ENCODE assay signal across 1 cellular context in genomic region chr19:50352242-50352641, GRCh38.
TF ChIP-seq lines count a peak whose summit lies in the region.

No MANE protein-coding gene starts in this region.

TF ChIP-seq in HepG2, 621 proteins besides CTCF, POLR2A, EP300 and RAD21:
- TF ChIP-seq ZNF781 (CRISPR knock-in tag; IDR thresholded peaks at IDR 0.05; ENCODE audit: borderline replicate concordance, not compliant biosample characterization), result no peak
- no peak for TF ChIP-seq HNRNPLL (IDR thresholded peaks at IDR 0.05; ENCODE audit: low read depth, low read length, poor library complexity, severe bottlenecking)
- TF ChIP-seq JARID2 (CRISPR knock-in tag; IDR thresholded peaks at IDR 0.05; ENCODE audit: insufficient replicate concordance), result no peak
- TF ChIP-seq TBL1XR1 (IDR thresholded peaks at IDR 0.05; ENCODE audit: borderline replicate concordance, low read length, partially characterized antibody), result no peak
- TF ChIP-seq TAF15 (IDR thresholded peaks at IDR 0.05; ENCODE audit: low read depth, low read length, poor library complexity, severe bottlenecking), result no peak
- TF ChIP-seq ZNF83 (CRISPR knock-in tag; IDR thresholded peaks at IDR 0.05; ENCODE audit: borderline replicate concordance), result no peak
- no peak for TF ChIP-seq ZNF652 (CRISPR knock-in tag; IDR thresholded peaks at IDR 0.05; ENCODE audit: borderline replicate concordance, low read depth)
- TF ChIP-seq ZFAT (CRISPR knock-in tag; conservative IDR thresholded peaks at IDR 0.05), result no peak
- no peak for TF ChIP-seq ZNF256 (CRISPR knock-in tag; conservative IDR thresholded peaks at IDR 0.05)
- TF ChIP-seq ZNF576 (CRISPR knock-in tag; IDR thresholded peaks at IDR 0.05), result no peak
- no peak for TF ChIP-seq ETV6 (CRISPR knock-in tag; conservative IDR thresholded peaks at IDR 0.05)
- TF ChIP-seq ZNF503 (CRISPR knock-in tag; IDR thresholded peaks at IDR 0.05), result no peak
- TF ChIP-seq HOXA5 (CRISPR knock-in tag; IDR thresholded peaks at IDR 0.05), result no peak
